Comparison of ENCODE assay signal across 11 cellular contexts in genomic region chr10:6399241-6399701, GRCh38.
A peak's percentile ranks its signal among the peaks of the same experiment; 100 is the strongest.
DNase-seq lines count a peak whose midpoint lies in the region; ATAC-seq, FAIRE-seq and TF ChIP-seq lines count a peak whose summit lies in the region.
"Had no signal": no experiment of that assay in that cellular context is flagged by ENCODE, and none has a peak within 500 bp of the region (broad histone marks: within the 10 kb centered on the region; RNA-seq: fewer than 3 reads in every experiment).

No MANE protein-coding gene starts in this region.

- CTCF ChIA-PET in A549 (lab: Yijun Ruan, JAX): interaction anchor here (0.6 to 10.2 kb wide), 7 partner anchors 98 to 405 kb away, joined by 3 to 332 read pairs (median 5); partner anchors contain the start of gene PFKFB3

- TF ChIP-seq EP300 in A549 (IDR thresholded peaks at IDR 0.05): peak; percentile 29 to 43; a peak in 1 of 5 replicates

- no peaks in the 10 kb centered on the region for H3K9me3 ChIP-seq in A549
- H3K9me3 ChIP-seq in lower lobe of right lung: no peaks in the 10 kb centered on the region
- no peaks in the 10 kb centered on the region for H3K9me3 ChIP-seq in GM23248 (ENCODE audit: low read depth)

- H3K9me2 ChIP-seq in GM23248 (ENCODE audit: insufficient read depth): no peaks in the 10 kb centered on the region

- WGBS in A549 (ENCODE audit: missing lambda C conversion rate): 0% methylated on average over 4 of the region's 4 CpGs
- 95 to 100% methylated on average over 4 of the region's 4 CpGs for WGBS in GM23248 (ENCODE audit: low coverage in 1 of 2, low lambda C conversion rate in 2 of 2, missing lambda C conversion rate in 2 of 2), 2 experiments

- H3K27me3 ChIP-seq in lower lobe of right lung (ENCODE audit: low read depth) (no peaks in the 10 kb centered on the region), GM23248 (replicated peaks; ENCODE audit: insufficient read depth) (peaks cover 20% of the 10 kb centered on the region)

- H3K36me3 ChIP-seq in lower lobe of right lung (no peaks in the 10 kb centered on the region), GM23248 (ENCODE audit: low read depth) (no peaks in the 10 kb centered on the region)

- H3K4me1 ChIP-seq in A549 (peaks cover 65% of the 10 kb centered on the region), lower lobe of right lung (peaks cover 25% of the 10 kb centered on the region), GM23248 (ENCODE audit: insufficient read depth) (peaks cover 14% of the 10 kb centered on the region)

- POLR2A ChIA-PET in A549 (lab: Yijun Ruan, JAX): interaction anchor here (1.0 to 6.2 kb wide), 2 partner anchors 98 to 196 kb away, joined by 3 to 367 read pairs; partner anchors contain the start of gene PFKFB3

- no peak overlapping the region for H3K9ac ChIP-seq in GM23248

- no peak overlapping the region for H3K4me3 ChIP-seq in A549
- H3K4me3 ChIP-seq in lower lobe of right lung: no peak overlapping the region
- H3K4me3 ChIP-seq in GM23248: no peak overlapping the region

- intact Hi-C loops in lower lobe of right lung (cut with DNase I): no loop called here

- H3K27ac ChIP-seq in A549: peak overlapping the region; percentile 91 to 96
- H3K27ac ChIP-seq in lower lobe of right lung: no peak overlapping the region
- no peak overlapping the region for H3K27ac ChIP-seq in GM23248

- H2AFZ ChIP-seq in GM23248: no peak overlapping the region

- DNase-seq in A549 (ENCODE audit: low read depth in 1 of 2, low spot score in 1 of 2) (peak; percentile 30 to 82), Kasumi-1 (lab: John Stamatoyannopoulos, UW) (peak; percentile 40 to 66), anterior cingulate cortex (lab: John Stamatoyannopoulos, UW) (peak in 40 of 58 donors; percentile 4 to 76 (median 44)), lower lobe of right lung (no peak), GM23248 (no peak), NCI-H1417 treated with DMSO at 0.1 percent for 48 hours (lab: John Stamatoyannopoulos, UW) (no peak)
- DNase-seq in stimulated activated CD4-positive, alpha-beta T cell treated with anti-CD3 and anti-CD28 coated beads, Interleukin-4, amount 100 ng/mL, for 24 hours: no peak
- DNase-seq: activated T-cell treated with anti-CD3 and anti-CD28 coated beads, Interleukin-2, amount 50 U/mL, for 24 hours; CD4-positive, CD25-positive, alpha-beta regulatory T cell had no signal

- no peak for TF ChIP-seq CTCF in A549 (IDR thresholded peaks at IDR 0.05)
- TF ChIP-seq CTCF in lower lobe of right lung (IDR thresholded peaks at IDR 0.05): no peak

- H3K4me2 ChIP-seq in A549: peak overlapping the region; percentile 73
- no peak overlapping the region for H3K4me2 ChIP-seq in GM23248 (ENCODE audit: unreplicated experiment)

- H3F3A ChIP-seq in GM23248 (ENCODE audit: insufficient read depth): peaks cover 28% of the 10 kb centered on the region

- peak; percentile 73 for FAIRE-seq in A549 (lab: Jason Lieb, UNC)

- H3K79me2 ChIP-seq in GM23248 (ENCODE audit: insufficient read depth): no peaks in the 10 kb centered on the region

- ATAC-seq in A549 (peak; percentile 20 to 51; a peak in 3 of 6 replicates), lower lobe of right lung (peak; percentile 32 to 39), HG03135 (IDR thresholded peaks at IDR 0.05; ENCODE audit: unreplicated experiment) (no peak)
- ATAC-seq: SK-N-SH treated with all-trans-retinoic acid at 6 μM for 48 hours had no signal

- in situ Hi-C loops in GM23248 (cut with MboI): loop anchor here (10.0 kb wide), 2 partner anchors 194 to 294 kb away; partner anchors contain the start of gene PFKFB3

- peak; percentile 20 to 33; a peak in 3 of 5 replicates for TF ChIP-seq RAD21 in A549 (conservative IDR thresholded peaks at IDR 0.05 in 1 of 2, IDR thresholded peaks at IDR 0.05 in 1 of 2)

- no peak for TF ChIP-seq POLR2A in A549 (IDR thresholded peaks at IDR 0.05; ENCODE audit: low read length)

- no peaks in the 10 kb centered on the region for H4K20me1 ChIP-seq in GM23248 (ENCODE audit: insufficient read depth)

TF ChIP-seq in A549, 52 proteins besides CTCF, POLR2A, EP300 and RAD21:
- TF ChIP-seq NR3C1 (IDR thresholded peaks at IDR 0.05) (no peak), BHLHE40 (IDR thresholded peaks at IDR 0.05; ENCODE audit: low read depth, low read length) (no peak), GATA3 (IDR thresholded peaks at IDR 0.05; ENCODE audit: borderline replicate concordance) (peak; percentile 80; the same call in 1 of the 2 replicates), TP53 (CRISPR knock-in tag; IDR thresholded peaks at IDR 0.05) (no peak), MAZ (IDR thresholded peaks at IDR 0.05; ENCODE audit: borderline replicate concordance, low read depth, low read length) (no peak), RCOR1 (IDR thresholded peaks at IDR 0.05; ENCODE audit: low read depth, low read length) (no peak), CEBPB (IDR thresholded peaks at IDR 0.05) (0 out of 4 replicates have a peak, but pooled peaks of 1 of the 2 experiments have one; percentile 11), MAX (IDR thresholded peaks at IDR 0.05) (peak; percentile 49; the same call in 1 of the 2 replicates), JUNB (IDR thresholded peaks at IDR 0.05) (peak; percentile 30; the same call in 1 of the 2 replicates), KDM5A (IDR thresholded peaks at IDR 0.05) (no peak), RFX5 (IDR thresholded peaks at IDR 0.05) (no peak)

Comparison
In these comparisons a context has a peak if more than half of its experiments do, and no peak if none do; other contexts are left out.
1. DNase-seq: peak in A549 (2 of 2), Kasumi-1 (2 of 2) and anterior cingulate cortex (40 of 58); none in lower lobe of right lung (single experiment), GM23248 (single experiment), stimulated activated CD4-positive, alpha-beta T cell treated with anti-CD3 and anti-CD28 coated beads, Interleukin-4, amount 100 ng/mL, for 24 hours (single experiment) and NCI-H1417 treated with DMSO at 0.1 percent for 48 hours (single experiment).
2. H3K27ac ChIP-seq: peak in A549 (2 of 2); none in lower lobe of right lung (single experiment) and GM23248 (single experiment).